Comparison of ENCODE assay signal across 14 cellular contexts in genomic region chr9:124140941-124141568, GRCh38.
"Had no signal": no experiment of that assay in that cellular context is flagged by ENCODE, and none has a peak within 500 bp of the region (broad histone marks: within the 10 kb centered on the region; RNA-seq: fewer than 3 reads in every experiment).

No MANE protein-coding gene starts in this region.

- H3K27ac ChIP-seq: adrenal gland, neural progenitor cell, tibial nerve, vagina had no signal

- DNase-seq: activated gamma-delta T cell treated with Interleukin-2 at 50 U/mL for 16 hours; activated T-cell treated with anti-CD3 and anti-CD28 coated beads, Interleukin-2, amount 50 U/mL, for 72 hours; effector CD4-positive, alpha-beta T cell; immature natural killer cell; naive thymus-derived CD4-positive, alpha-beta T cell; stimulated activated CD4-positive, alpha-beta T cell treated with anti-CD3 and anti-CD28 coated beads, Interleukin-2, amount 100 ng/mL, for 24 hours; stimulated activated naive CD8-positive, alpha-beta T cell treated with anti-CD3 and anti-CD28 coated beads, Interleukin-15, Interleukin-2, amounts not matched to agents 100 U/mL and 50 U/mL, for 24 hours had no signal

- H3K27me3 ChIP-seq: adrenal gland, neural progenitor cell, tibial nerve, vagina had no signal

- H3K4me3 ChIP-seq: adrenal gland, neural progenitor cell, tibial nerve, vagina had no signal

- H3K4me1 ChIP-seq: adrenal gland, neural progenitor cell, tibial nerve, vagina had no signal

- H3K9me3 ChIP-seq: adrenal gland, vagina had no signal

- ATAC-seq: activated CD4-positive, CD25-positive, alpha-beta regulatory T cell treated with anti-CD3 and anti-CD28 coated beads, Interleukin-2, amount 50 U/mL, for 24 hours; activated naive CD4-positive, alpha-beta T cell treated with anti-CD3 and anti-CD28 coated beads, Interleukin-2, amount 50 U/mL, for 72 hours; activated T-cell treated with anti-CD3 and anti-CD28 coated beads, Interleukin-2, amount 50 U/mL, for 72 hours; esophagus mucosa; naive thymus-derived CD4-positive, alpha-beta T cell; stimulated activated naive CD8-positive, alpha-beta T cell treated with anti-CD3 and anti-CD28 coated beads, Interleukin-15, Interleukin-2, amounts not matched to agents 100 U/mL and 50 U/mL, for 24 hours had no signal

- H3K36me3 ChIP-seq: adrenal gland, neural progenitor cell, tibial nerve, vagina had no signal
